In genomic region chr9:116156621-116157314, GRCh38 we compare ENCODE assay signal across 8 cellular contexts. TPM values are rescaled to one million over a fixed set of nuclear protein-coding genes. Genes with fewer than 3 reads are reported as not detected.
DNase-seq lines count a peak whose midpoint lies in the region; ATAC-seq, FAIRE-seq and TF ChIP-seq lines count a peak whose summit lies in the region.

No MANE protein-coding gene starts in this region.

- peak overlapping the region; percentile 78 for H2AK9ac ChIP-seq in IMR-90 (replicated peaks; ENCODE audit: low read depth, low read length, poor library complexity)

- intact Hi-C loops in IMR-90 (cut with micrococcal nuclease): loop anchor here (1.0 to 10.0 kb wide), 4 partner anchors 52 to 488 kb away; no protein-coding TSS in a partner anchor

- TF ChIP-seq RAD21 in IMR-90 (IDR thresholded peaks at IDR 0.05; ENCODE audit: low read length): no peak

- no peak for TF ChIP-seq POLR2A in IMR-90 (IDR thresholded peaks at IDR 0.05; ENCODE audit: low read depth, low read length)
- no peak for TF ChIP-seq POLR2A in GM12892 (IDR thresholded peaks at IDR 0.05; ENCODE audit: low read depth, low read length)

- peak overlapping the region; percentile 46; the same call in 2 of the 3 replicates for H2BK15ac ChIP-seq in IMR-90 (ENCODE audit: low read depth, low read length)

- H3K23ac ChIP-seq in IMR-90 (ENCODE audit: low read depth, low read length): peak overlapping the region; percentile 78

- H3K4me1 ChIP-seq in IMR-90 (ENCODE audit: control insufficient read depth, insufficient read depth, low read length) (peaks cover 12% of the 10 kb centered on the region), SJSA1 (replicated peaks) (peaks cover 33% of the 10 kb centered on the region)

- no peaks in the 10 kb centered on the region for H3K9me1 ChIP-seq in IMR-90 (ENCODE audit: insufficient read depth, low read length)

- peak overlapping the region; percentile 50 for H2BK20ac ChIP-seq in IMR-90 (ENCODE audit: low read depth, low read length)

- peak overlapping the region; percentile 87 for H3K18ac ChIP-seq in IMR-90 (ENCODE audit: low read depth, low read length)

- peaks cover 26 to 68% of the 10 kb centered on the region in 2 experiments for H3K79me1 ChIP-seq in IMR-90 (ENCODE audit: low read depth in 1 of 2, low read length in 2 of 2)

- peak overlapping the region; percentile 68 for H3K9ac ChIP-seq in IMR-90 (ENCODE audit: low read depth, low read length)

- H3K27me3 ChIP-seq in IMR-90 (ENCODE audit: control insufficient read depth, insufficient read depth, low read length) (no peaks in the 10 kb centered on the region), SJSA1 (replicated peaks) (no peaks in the 10 kb centered on the region)

- H4K20me1 ChIP-seq in IMR-90 (ENCODE audit: insufficient read depth, low read length): peaks cover 25% of the 10 kb centered on the region

- H4K91ac ChIP-seq in IMR-90 (ENCODE audit: insufficient read depth, low read depth, low read length): peak overlapping the region; percentile 83

- H4K5ac ChIP-seq in IMR-90 (ENCODE audit: low read depth, low read length): peak overlapping the region; percentile 82

- POLR2A ChIA-PET in IMR-90 (lab: Charles Lee; ENCODE audit: unreplicated experiment): interaction anchor here (0.6 kb wide), 1 partner anchor 26 kb away, joined by 3 read pairs; no protein-coding TSS in a partner anchor

- CTCF ChIA-PET in IMR-90 (lab: Yijun Ruan, JAX): no interaction called here

- TF ChIP-seq CTCF in IMR-90 (conservative IDR thresholded peaks at IDR 0.05; ENCODE audit: low read depth, low read length) (no peak), GM20000 (IDR thresholded peaks at IDR 0.05; ENCODE audit: extremely low read depth, missing control alignments) (no peak)

- peak overlapping the region; percentile 46 for H3K4me3 ChIP-seq in IMR-90 (ENCODE audit: insufficient read depth, low read depth, low read length)
- peak overlapping the region; percentile 19 for H3K4me3 ChIP-seq in SJSA1

- H2AK5ac ChIP-seq in IMR-90 (ENCODE audit: low read depth, low read length): peak overlapping the region; percentile 53

- H3K36me3 ChIP-seq in IMR-90 (ENCODE audit: control insufficient read depth, insufficient read depth, low read length) (peaks cover 28% of the 10 kb centered on the region), SJSA1 (peaks cover 18% of the 10 kb centered on the region)

- peak overlapping the region; percentile 52 for H3K56ac ChIP-seq in IMR-90 (ENCODE audit: extremely low read depth, insufficient read depth, low read length)

- peak; percentile 25 for ATAC-seq in IMR-90 (ENCODE audit: low read depth)
- ATAC-seq in GM18867 (IDR thresholded peaks at IDR 0.05; ENCODE audit: unreplicated experiment): no peak

- H3K27ac ChIP-seq in IMR-90 (ENCODE audit: insufficient read depth, low read length) (peak overlapping the region; percentile 76), SJSA1 (peak overlapping the region; percentile 48)

- peak; percentile 78 for DNase-seq in IMR-90
- peak; percentile 65 to 79 for DNase-seq in SJSA1 (ENCODE audit: low read depth in 1 of 2, low spot score in 2 of 2)
- peak; percentile 11 for DNase-seq in globus pallidus (ENCODE audit: low spot score)
- DNase-seq in pons (ENCODE audit: low spot score): peak; percentile 20
- no peak for DNase-seq in KG1 (lab: John Stamatoyannopoulos, UW)
- DNase-seq in GM12892 (ENCODE audit: insufficient read length): no peak
- DNase-seq in GM20000 (ENCODE audit: low spot score): no peak

- peak overlapping the region; percentile 32 to 90 for H4K8ac ChIP-seq in IMR-90 (ENCODE audit: low read depth in 2 of 2, low read length in 2 of 2)

- H2BK5ac ChIP-seq in IMR-90 (ENCODE audit: low read depth, low read length, poor library complexity, severe bottlenecking): peak overlapping the region; percentile 62

- H3K9me3 ChIP-seq in IMR-90 (ENCODE audit: control insufficient read depth, insufficient read depth, low read length) (no peaks in the 10 kb centered on the region), SJSA1 (replicated peaks) (no peaks in the 10 kb centered on the region)

- in situ Hi-C loops in IMR-90 (cut with MboI; ENCODE audit: low sequenced_read_pairs): loop anchor here (10.0 kb wide), 3 partner anchors 418 to 562 kb away; no protein-coding TSS in a partner anchor

- 0% methylated on average over 9 of the region's 24 CpGs; no CpG with 5 or more reads in 1 of the 2 experiments for WGBS in IMR-90 (ENCODE audit: extremely low coverage in 2 of 2, insufficient read length in 1 of 2), 2 experiments

- peak overlapping the region; percentile 79 for H3K14ac ChIP-seq in IMR-90 (replicated peaks; ENCODE audit: low read depth, low read length)

- peak overlapping the region; percentile 88 for H3K4ac ChIP-seq in IMR-90 (ENCODE audit: low read depth, low read length)

- no TSS peak for BruUV-seq in IMR-90 (replicated peaks; lab: Mats Ljungman, UMichigan)

- peak overlapping the region; percentile 79 for H2AFZ ChIP-seq in IMR-90 (replicated peaks; ENCODE audit: low read length, poor library complexity)

- peak overlapping the region; percentile 78 for H2BK120ac ChIP-seq in IMR-90 (ENCODE audit: low read depth, low read length)

- peak overlapping the region; percentile 93 for H3K4me2 ChIP-seq in IMR-90 (ENCODE audit: low read depth, low read length)

- dilution Hi-C loops in IMR-90 (cut with HindIII; ENCODE audit: low sequenced_read_pairs, unreplicated experiment): no loop called here

- no peak for FAIRE-seq in GM12892 (lab: Jason Lieb, UNC)

TF ChIP-seq in IMR-90, 13 proteins besides CTCF, POLR2A, EP300 and RAD21:
- peak; percentile 56; the same call in 1 of the 2 replicates for TF ChIP-seq CEBPB (IDR thresholded peaks at IDR 0.05; ENCODE audit: low read depth, low read length)
- TF ChIP-seq ELK1 (IDR thresholded peaks at IDR 0.05; ENCODE audit: borderline replicate concordance, low read depth, low read length): no peak
- peak; percentile 6; the same call in 1 of the 2 replicates for TF ChIP-seq MXI1 (IDR thresholded peaks at IDR 0.05; ENCODE audit: borderline replicate concordance, low read depth, low read length)

RNA-seq across cellular contexts. Expression of gene PAPPA, which starts 3.2 kb away (rescaled TPM):
- total RNA-seq in IMR-90 (2012; rRNA removed): 11.7 and 12.4 TPM in 2 replicates
- polyA plus RNA-seq in IMR-90 (2012; rRNA removed): 8.3 and 8.6 TPM in 2 replicates
- 3.3 and 7.5 TPM in 2 replicates for polyA plus RNA-seq in IMR-90 (2012; cell fraction: cytosol; rRNA removed)
- 7.6 and 18.5 TPM in 2 replicates for polyA plus RNA-seq in IMR-90 (2012; cell fraction: nucleus; rRNA removed; ENCODE audit: low replicate concordance)
- 1.9 and 5.3 TPM in 2 replicates for total RNA-seq in SJSA1 (2014; rRNA removed; shearing (Covaris generic))
- 0.13 TPM for polyA plus RNA-seq in GM12892 (2012; ENCODE audit: missing spikeins)

Comparison
In these comparisons a context has a peak if more than half of its experiments do, and no peak if none do; other contexts are left out.
1. DNase-seq: peak in IMR-90 (single experiment), SJSA1 (2 of 2), globus pallidus (single experiment) and pons (single experiment); none in KG1 (single experiment), GM12892 (single experiment) and GM20000 (single experiment).